Comparison of ENCODE assay signal across 8 cellular contexts in the genomic region with DNA sequence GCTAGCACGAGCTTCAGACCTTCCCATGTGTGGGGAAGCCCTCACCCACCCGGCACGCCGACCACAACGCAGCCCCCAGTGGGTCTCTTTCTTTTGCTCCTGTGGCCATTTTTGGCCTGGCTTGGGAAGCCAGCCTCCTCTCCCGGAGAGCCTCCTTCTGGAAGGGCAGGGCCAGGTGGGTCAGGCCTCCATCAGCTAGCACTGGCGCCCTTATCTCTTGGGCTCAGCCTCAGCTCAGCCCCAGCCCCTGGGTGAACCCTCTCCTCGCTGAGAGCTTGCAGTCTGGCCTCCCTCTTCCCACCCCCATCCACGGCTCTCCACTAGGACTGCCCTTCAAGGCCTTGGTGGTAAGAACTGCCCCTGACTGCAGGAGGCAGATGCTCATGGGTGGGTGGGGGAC. TPM values are rescaled to one million over a fixed set of nuclear protein-coding genes. Genes with fewer than 3 reads are reported as not detected.
"Had no signal": no experiment of that assay in that cellular context is flagged by ENCODE, and none has a peak within 500 bp of the region (broad histone marks: within the 10 kb centered on the region; RNA-seq: fewer than 3 reads in every experiment).

No MANE protein-coding gene starts in this region.

- ATAC-seq: GM23338 had no signal

- H3K9me3 Mint-ChIP-seq: GM23338, H9 had no signal

- FAIRE-seq: H1, H54, HTR-8/SVneo had no signal

- H3K4me2 ChIP-seq: GM23338 had no signal

- DNase-seq: H9, HCEC 1CT, IMR-90 had no signal

- H3K4me3 ChIP-seq: GM23338 had no signal

- H3K27ac Mint-ChIP-seq: GM23338 had no signal

- H2AFZ ChIP-seq: GM23338 had no signal

- H3K4me3 Mint-ChIP-seq: GM23338, H9 had no signal

RNA-seq across cellular contexts. Expression of a gene that starts 14.7 kb away (rescaled TPM):
- total RNA-seq: HT-29, IMR-90 had no signal
